Comparison of ENCODE assay signal across 8 cellular contexts in the genomic region with DNA sequence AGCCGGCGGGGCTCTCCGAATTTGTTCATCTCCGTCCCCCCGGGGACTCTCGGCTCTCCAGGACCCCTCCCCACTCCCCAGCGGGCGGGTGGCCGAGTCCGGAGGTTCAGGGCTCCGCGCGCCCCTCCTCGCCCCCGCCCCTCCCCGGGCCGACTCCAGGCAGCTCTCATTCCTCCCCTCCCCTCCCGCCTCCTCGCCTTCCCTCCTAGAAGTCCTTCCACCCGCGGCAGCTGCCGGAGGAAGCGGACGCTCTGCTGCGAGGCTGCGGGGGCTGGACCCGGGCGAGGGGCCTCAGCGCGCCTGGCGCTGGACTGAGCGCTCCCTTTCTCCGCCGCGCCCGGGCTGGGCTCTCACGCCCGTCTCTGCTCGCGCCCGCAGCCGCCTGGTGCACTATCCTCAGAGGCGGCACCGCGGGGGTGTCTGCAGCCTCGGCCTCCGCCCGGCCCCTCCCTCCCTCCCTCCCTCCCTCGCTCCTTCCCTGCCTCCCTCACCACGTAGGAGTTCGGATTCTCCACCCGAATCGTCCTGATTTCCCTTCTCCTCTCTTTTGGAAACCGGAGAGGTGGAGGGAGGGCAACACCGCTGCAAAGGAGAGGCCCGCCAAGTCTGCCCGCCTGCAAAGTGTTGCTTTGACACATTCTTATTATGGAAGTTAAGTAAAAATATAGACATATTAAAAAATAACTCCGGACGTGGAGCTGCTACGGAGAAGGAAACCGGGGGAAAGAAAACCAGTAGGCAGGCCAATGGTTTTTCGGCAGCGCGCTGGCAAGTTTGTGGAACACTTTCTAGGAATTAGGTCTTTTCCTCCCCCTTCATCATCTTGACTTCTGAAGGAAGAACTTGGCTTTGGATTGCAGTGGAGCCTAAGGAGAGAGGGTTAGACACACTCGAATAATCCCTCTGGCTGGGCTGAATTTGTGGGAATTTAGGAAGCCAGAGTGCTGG. TPM values are rescaled to one million over a fixed set of nuclear protein-coding genes. Genes with fewer than 3 reads are reported as not detected.
DNase-seq lines count a peak whose midpoint lies in the region; ATAC-seq lines count a peak whose summit lies in the region.

A gene with protein sequence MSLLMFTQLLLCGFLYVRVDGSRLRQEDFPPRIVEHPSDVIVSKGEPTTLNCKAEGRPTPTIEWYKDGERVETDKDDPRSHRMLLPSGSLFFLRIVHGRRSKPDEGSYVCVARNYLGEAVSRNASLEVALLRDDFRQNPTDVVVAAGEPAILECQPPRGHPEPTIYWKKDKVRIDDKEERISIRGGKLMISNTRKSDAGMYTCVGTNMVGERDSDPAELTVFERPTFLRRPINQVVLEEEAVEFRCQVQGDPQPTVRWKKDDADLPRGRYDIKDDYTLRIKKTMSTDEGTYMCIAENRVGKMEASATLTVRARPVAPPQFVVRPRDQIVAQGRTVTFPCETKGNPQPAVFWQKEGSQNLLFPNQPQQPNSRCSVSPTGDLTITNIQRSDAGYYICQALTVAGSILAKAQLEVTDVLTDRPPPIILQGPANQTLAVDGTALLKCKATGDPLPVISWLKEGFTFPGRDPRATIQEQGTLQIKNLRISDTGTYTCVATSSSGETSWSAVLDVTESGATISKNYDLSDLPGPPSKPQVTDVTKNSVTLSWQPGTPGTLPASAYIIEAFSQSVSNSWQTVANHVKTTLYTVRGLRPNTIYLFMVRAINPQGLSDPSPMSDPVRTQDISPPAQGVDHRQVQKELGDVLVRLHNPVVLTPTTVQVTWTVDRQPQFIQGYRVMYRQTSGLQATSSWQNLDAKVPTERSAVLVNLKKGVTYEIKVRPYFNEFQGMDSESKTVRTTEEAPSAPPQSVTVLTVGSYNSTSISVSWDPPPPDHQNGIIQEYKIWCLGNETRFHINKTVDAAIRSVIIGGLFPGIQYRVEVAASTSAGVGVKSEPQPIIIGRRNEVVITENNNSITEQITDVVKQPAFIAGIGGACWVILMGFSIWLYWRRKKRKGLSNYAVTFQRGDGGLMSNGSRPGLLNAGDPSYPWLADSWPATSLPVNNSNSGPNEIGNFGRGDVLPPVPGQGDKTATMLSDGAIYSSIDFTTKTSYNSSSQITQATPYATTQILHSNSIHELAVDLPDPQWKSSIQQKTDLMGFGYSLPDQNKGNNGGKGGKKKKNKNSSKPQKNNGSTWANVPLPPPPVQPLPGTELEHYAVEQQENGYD (N-terminal part only) (plus strand): TSS at position 494 of the 948 bp plus-strand sequence. CDS start 687 bp downstream, outside the sequence.

- no peaks in the 10 kb centered on the region for H3K4me1 ChIP-seq in mesodermal cell (ENCODE audit: control insufficient read depth, insufficient read depth, low read length, poor library complexity, severe bottlenecking)

- DNase-seq in Daoy (ENCODE audit: low read depth) (peak; percentile 31), NCI-H510A (lab: John Stamatoyannopoulos, UW) (peak; percentile 76), ecto neural progenitor cell (ENCODE audit: low spot score) (peak; percentile 87)
- DNase-seq in stimulated activated naive CD8-positive, alpha-beta T cell treated with anti-CD3 and anti-CD28 coated beads, Interleukin-15, Interleukin-2, amounts not matched to agents 100 U/mL and 50 U/mL, for 24 hours: no peak

- ATAC-seq in HG03571 (IDR thresholded peaks at IDR 0.05; ENCODE audit: unreplicated experiment) (no peak), HG03521 (IDR thresholded peaks at IDR 0.05; ENCODE audit: unreplicated experiment) (no peak), HG03520 (IDR thresholded peaks at IDR 0.05; ENCODE audit: unreplicated experiment) (no peak)
- no peak for ATAC-seq in stimulated activated naive CD8-positive, alpha-beta T cell treated with anti-CD3 and anti-CD28 coated beads, Interleukin-15, Interleukin-2, amounts not matched to agents 100 U/mL and 50 U/mL, for 24 hours

- 0 to 1% methylated on average over 22 to 23 of the region's 65 CpGs for WGBS in mesodermal cell (ENCODE audit: insufficient coverage in 2 of 2), 2 experiments

- peak within 1 kb of the TSS; percentile 60 for H3K4me3 ChIP-seq in mesodermal cell (ENCODE audit: extremely low read depth, insufficient read depth, low read length, poor library complexity, severe bottlenecking)

- H3K27ac ChIP-seq in mesodermal cell (ENCODE audit: low read depth, low read length, severe bottlenecking): peak within 1 kb of the TSS; percentile 23

- H3K9me3 ChIP-seq in mesodermal cell (ENCODE audit: control insufficient read depth, low read length): no peaks in the 10 kb centered on the region

- H3K36me3 ChIP-seq in mesodermal cell (ENCODE audit: control insufficient read depth, insufficient read depth, low read length): no peaks in the 10 kb centered on the region

RNA-seq across cellular contexts. Expression of the gene that starts here (rescaled TPM):
- total RNA-seq in Daoy (2014; rRNA removed; shearing (Covaris generic)): not detected in 2 replicates
- polyA plus RNA-seq in mesodermal cell (2013, experiment 1 of 2): 29.2 TPM
- polyA plus RNA-seq in mesodermal cell (2013, experiment 2 of 2): 25.2 TPM

Comparison
In these comparisons a context has a peak if more than half of its experiments do, and no peak if none do; other contexts are left out.
1. Peak in DNase-seq in Daoy; RNA of the gene not detected or under 1 TPM.